In the genomic region with DNA sequence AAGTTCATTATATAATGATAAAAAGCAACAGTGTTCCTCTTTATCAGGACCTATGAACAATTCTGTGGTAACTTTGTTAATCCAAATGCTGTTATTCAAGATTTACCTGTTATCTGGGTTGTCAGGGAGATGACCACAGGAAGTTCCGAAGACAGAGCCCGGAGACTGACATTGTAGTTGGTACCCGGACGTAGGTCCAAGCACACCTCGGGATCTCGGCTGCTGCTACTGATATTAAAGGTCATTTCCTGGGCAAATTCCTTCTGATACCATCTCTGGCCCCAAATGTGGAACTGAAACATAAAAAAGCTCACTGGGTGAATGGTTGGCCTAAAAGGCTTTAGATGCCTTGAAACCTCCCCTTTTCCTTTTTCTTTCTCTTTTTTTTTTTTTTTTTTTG, we compare ENCODE assay signal across 13 cellular contexts.
DNase-seq lines count a peak whose midpoint lies in the region; ATAC-seq and TF ChIP-seq lines count a peak whose summit lies in the region.
"Had no signal": no experiment of that assay in that cellular context is flagged by ENCODE, and none has a peak within 500 bp of the region (broad histone marks: within the 10 kb centered on the region; RNA-seq: fewer than 3 reads in every experiment).

No MANE protein-coding gene starts in this region.

- intact Hi-C loops in activated B cell treated with CpG ODN at 0.5 μM for 24 hours (cut with micrococcal nuclease), result loop anchor here (1.0 kb wide), 1 partner anchor 480 kb away; no protein-coding TSS in a partner anchor
- intact Hi-C loops in tibial artery (cut with DNase I; ENCODE audit: low total_unique reads), result no loop called here

- no peaks in the 10 kb centered on the region for H3K27me3 Mint-ChIP-seq in activated B cell treated with CpG ODN at 0.5 μM for 24 hours
- H3K27me3 Mint-ChIP-seq: activated naive CD8-positive, alpha-beta T cell treated with anti-CD3 and anti-CD28 coated beads, Interleukin-2, amount 10 ng/mL, durations not matched to agents 7 days and 5 days had no signal

- H3K27me3 ChIP-seq in SK-N-SH (ENCODE audit: insufficient read depth) (no peaks in the 10 kb centered on the region), tibial artery (no peaks in the 10 kb centered on the region)

- peak overlapping the region; percentile 82 for H3K27ac Mint-ChIP-seq in activated B cell treated with CpG ODN at 0.5 μM for 24 hours
- H3K27ac Mint-ChIP-seq: activated naive CD8-positive, alpha-beta T cell treated with anti-CD3 and anti-CD28 coated beads, Interleukin-2, amount 10 ng/mL, durations not matched to agents 7 days and 5 days; endodermal cell had no signal

- no peak overlapping the region for H3K4me2 ChIP-seq in SK-N-SH

- H3K27ac ChIP-seq in SK-N-SH (ENCODE audit: low read depth in 2 of 2, low read length in 1 of 2) (no peak overlapping the region), tibial artery (no peak overlapping the region)

- peaks cover 5% of the 10 kb centered on the region for H3K9me3 Mint-ChIP-seq in activated B cell treated with CpG ODN at 0.5 μM for 24 hours
- H3K9me3 Mint-ChIP-seq: activated naive CD8-positive, alpha-beta T cell treated with anti-CD3 and anti-CD28 coated beads, Interleukin-2, amount 10 ng/mL, durations not matched to agents 7 days and 5 days had no signal

- CTCF ChIA-PET in GM10248 (lab: Yijun Ruan, JAX), result interaction anchor here (1.0 to 5.7 kb wide), 5 partner anchors 10 to 318 kb away, joined by 3 to 66 read pairs (median 4); no protein-coding TSS in a partner anchor
- CTCF ChIA-PET in activated B cell treated with CpG ODN at 0.5 μM for 24 hours (lab: Charles Lee), result interaction anchor here (0.6 to 7.6 kb wide), 3 partner anchors 33 to 318 kb away, joined by 3 to 121 read pairs (median 6); no protein-coding TSS in a partner anchor
- CTCF ChIA-PET in SK-N-SH (lab: Yijun Ruan, JAX), result interaction anchor here (0.9 to 4.7 kb wide), 3 partner anchors 10 to 318 kb away, joined by 3 to 24 read pairs (median 3); no protein-coding TSS in a partner anchor

- no peaks in the 10 kb centered on the region for H3K36me3 ChIP-seq in SK-N-SH (replicated peaks in 1 of 2; ENCODE audit: control insufficient read depth in 1 of 2, insufficient read depth in 2 of 2, low read length in 1 of 2)
- peaks cover 0 to 4% (median 0%) of the 10 kb centered on the region in 3 donors for H3K36me3 ChIP-seq in tibial artery

- H3K4me1 Mint-ChIP-seq in activated B cell treated with CpG ODN at 0.5 μM for 24 hours, result peaks cover 54% of the 10 kb centered on the region

- H3K4me1 ChIP-seq in SK-N-SH (ENCODE audit: control insufficient read depth in 1 of 2, insufficient read depth in 2 of 2, low read depth in 1 of 2, low read length in 1 of 2) (peaks cover 0 to 9% of the 10 kb centered on the region in 2 experiments; a peak in 2 of 4 replicates), tibial artery (peaks cover 0 to 12% (median 0%) of the 10 kb centered on the region in 4 donors)

- no peak overlapping the region for H2AFZ ChIP-seq in SK-N-SH (ENCODE audit: low read depth)

- DNase-seq in GM10248 (ENCODE audit: extremely low spot score) (peak; percentile 36), activated B cell treated with CpG ODN at 0.5 μM for 24 hours (no peak), SK-N-SH (no peak), tibial artery (no peak), NCI-H1417 (lab: John Stamatoyannopoulos, UW) (no peak)
- DNase-seq: activated CD4-positive, alpha-beta T cell treated with anti-CD3 and anti-CD28 coated beads for 4 hours; activated naive CD8-positive, alpha-beta T cell treated with anti-CD3 and anti-CD28 coated beads, Interleukin-2, amount 10 ng/mL, durations not matched to agents 7 days and 5 days; endodermal cell; NCI-H2081 treated with DMSO at 0.1 percent for 48 hours; Right ventricle myocardium superior had no signal

- POLR2A ChIA-PET in GM10248 (lab: Yijun Ruan, JAX) (interaction anchor here (0.6 kb wide), 1 partner anchor 948 kb away, joined by 4 read pairs; no protein-coding TSS in a partner anchor), activated B cell treated with CpG ODN at 0.5 μM for 24 hours (lab: Charles Lee) (interaction anchor here (0.7 to 7.8 kb wide), 8 partner anchors 47 to 319 kb away, joined by 3 to 208 read pairs (median 6); partner anchors contain the start of genes HSDL2 and PTBP3), SK-N-SH (lab: Yijun Ruan, JAX) (no interaction called here)

- TF ChIP-seq RAD21 in SK-N-SH (IDR thresholded peaks at IDR 0.05; ENCODE audit: low read length), result no peak

- ATAC-seq in GM19468 (IDR thresholded peaks at IDR 0.05; ENCODE audit: extremely low read depth, unreplicated experiment) (peak; percentile 18), HG03432 (IDR thresholded peaks at IDR 0.05; ENCODE audit: unreplicated experiment) (peak; percentile 80), activated B cell treated with CpG ODN at 0.5 μM for 24 hours (ENCODE audit: low read depth) (peak; percentile 55), GM18861 (IDR thresholded peaks at IDR 0.05; ENCODE audit: unreplicated experiment) (no peak)

- H3K79me2 ChIP-seq in SK-N-SH (ENCODE audit: insufficient read depth), result no peaks in the 10 kb centered on the region

- no peaks in the 10 kb centered on the region for H3K9me2 ChIP-seq in SK-N-SH

- H3K4me3 ChIP-seq in SK-N-SH (ENCODE audit: low read depth in 2 of 2, low read length in 1 of 2) (no peak overlapping the region), tibial artery (no peak overlapping the region)

- no peak for TF ChIP-seq EP300 in SK-N-SH (IDR thresholded peaks at IDR 0.05; ENCODE audit: borderline replicate concordance in 1 of 2, low read depth in 1 of 2, low read length in 1 of 2)

- H3F3A ChIP-seq in SK-N-SH (replicated peaks; ENCODE audit: insufficient read depth), result peaks cover 5% of the 10 kb centered on the region

- 84% methylated on average over 6 of the region's 6 CpGs for WGBS in SK-N-SH (ENCODE audit: low lambda C conversion rate)

- H3K4me3 Mint-ChIP-seq in activated B cell treated with CpG ODN at 0.5 μM for 24 hours, result peak overlapping the region; percentile 75
- H3K4me3 Mint-ChIP-seq: activated naive CD8-positive, alpha-beta T cell treated with anti-CD3 and anti-CD28 coated beads, Interleukin-2, amount 10 ng/mL, durations not matched to agents 7 days and 5 days; endodermal cell had no signal

- no peaks in the 10 kb centered on the region for H4K20me1 ChIP-seq in SK-N-SH (ENCODE audit: insufficient read depth)

- no peak for TF ChIP-seq CTCF in GM10248 (IDR thresholded peaks at IDR 0.05; ENCODE audit: control extremely low read depth, extremely low read depth, low read depth, missing control alignments)
- no peak for TF ChIP-seq CTCF in activated B cell treated with CpG ODN at 0.5 μM for 24 hours (IDR thresholded peaks at IDR 0.05)
- no peak for TF ChIP-seq CTCF in SK-N-SH (IDR thresholded peaks at IDR 0.05)
- no peak for TF ChIP-seq CTCF in tibial artery (IDR thresholded peaks at IDR 0.05)

- no peak overlapping the region for H3K9ac ChIP-seq in SK-N-SH

- H3K36me3 Mint-ChIP-seq in activated B cell treated with CpG ODN at 0.5 μM for 24 hours (ENCODE audit: low read depth), result peaks cover 4% of the 10 kb centered on the region

- H3K9me3 ChIP-seq in SK-N-SH (no peaks in the 10 kb centered on the region), tibial artery (no peaks in the 10 kb centered on the region)

TF ChIP-seq in SK-N-SH, 30 proteins besides CTCF, POLR2A, EP300 and RAD21 (continues in another document):
- TF ChIP-seq CHD2 (IDR thresholded peaks at IDR 0.05; ENCODE audit: low read length, partially characterized antibody), result no peak
- no peak for TF ChIP-seq NRF1 (IDR thresholded peaks at IDR 0.05; ENCODE audit: low read depth, low read length)
- no peak for TF ChIP-seq PBX3 (IDR thresholded peaks at IDR 0.05)
- no peak for TF ChIP-seq REST (IDR thresholded peaks at IDR 0.05; ENCODE audit: low read depth, low read length)
- no peak for TF ChIP-seq FOXM1 (IDR thresholded peaks at IDR 0.05; ENCODE audit: low read depth)
- TF ChIP-seq SMC3 (IDR thresholded peaks at IDR 0.05; ENCODE audit: low read depth, low read length), result no peak
- no peak for TF ChIP-seq FOSL2 (IDR thresholded peaks at IDR 0.05; ENCODE audit: borderline replicate concordance, low read depth)
- no peak for TF ChIP-seq MXI1 (IDR thresholded peaks at IDR 0.05; ENCODE audit: low read depth, low read length)
